ENCODE assay signal across 19 cellular contexts in genomic region chr12:30820406-30820946, GRCh38.
DNase-seq lines count a peak whose midpoint lies in the region; ATAC-seq, FAIRE-seq and TF ChIP-seq lines count a peak whose summit lies in the region.
"Had no signal": no experiment of that assay in that cellular context is flagged by ENCODE, and none has a peak within 500 bp of the region (broad histone marks: within the 10 kb centered on the region; RNA-seq: fewer than 3 reads in every experiment).

No MANE protein-coding gene starts in this region.

- H3K36me3 ChIP-seq in GM23338 (ENCODE audit: insufficient read depth) (no peaks in the 10 kb centered on the region), bronchial epithelial cell (ENCODE audit: control insufficient read depth, insufficient read depth, low read length) (no peaks in the 10 kb centered on the region), pancreas (no peaks in the 10 kb centered on the region)
- H3K36me3 ChIP-seq: MG63, SJCRH30 had no signal

- H3K9me3 ChIP-seq in pancreas: no peaks in the 10 kb centered on the region
- H3K9me3 ChIP-seq: A549, MG63, SJCRH30 had no signal

- H3K9me3 Mint-ChIP-seq in GM23338: no peaks in the 10 kb centered on the region
- no peaks in the 10 kb centered on the region for H3K9me3 Mint-ChIP-seq in progenitor cell of endocrine pancreas (ENCODE audit: low read depth)

- 40 to 41% methylated on average over 2 of the region's 2 CpGs for WGBS in pancreas, 2 donors

- H3K4me2 ChIP-seq in GM23338: 0 out of 2 replicates have a peak overlapping the region, but pooled peaks have one; percentile 8
- H3K4me2 ChIP-seq: A549 had no signal

- TF ChIP-seq CTCF in GM23338 (conservative IDR thresholded peaks at IDR 0.05; ENCODE audit: low read depth in 2 of 2) (no peak), bronchial epithelial cell (IDR thresholded peaks at IDR 0.05; ENCODE audit: insufficient read depth, low read length, severe bottlenecking) (no peak), progenitor cell of endocrine pancreas (IDR thresholded peaks at IDR 0.05; ENCODE audit: unreplicated experiment) (no peak), pancreas (IDR thresholded peaks at IDR 0.05) (no peak)

- peaks cover 28% of the 10 kb centered on the region for H3K4me1 ChIP-seq in GM23338 (ENCODE audit: insufficient read depth)
- peaks cover 0 to 4% (median 0%) of the 10 kb centered on the region in 3 donors for H3K4me1 ChIP-seq in pancreas
- H3K4me1 ChIP-seq: SJCRH30 had no signal

- H3K4me1 Mint-ChIP-seq in GM23338 (peaks cover 32% of the 10 kb centered on the region), progenitor cell of endocrine pancreas (ENCODE audit: low read depth) (peaks cover 26% of the 10 kb centered on the region)

- H3K27me3 Mint-ChIP-seq in GM23338 (ENCODE audit: insufficient read depth, low read depth, poor library complexity) (peaks cover 38% of the 10 kb centered on the region), progenitor cell of endocrine pancreas (no peaks in the 10 kb centered on the region)

- H3K9me2 ChIP-seq in GM23338 (ENCODE audit: insufficient read depth): no peaks in the 10 kb centered on the region

- H3K79me2 ChIP-seq in GM23338 (replicated peaks; ENCODE audit: insufficient read depth): no peaks in the 10 kb centered on the region

- ATAC-seq in GM23338: no peak
- ATAC-seq in pancreas: no peak
- ATAC-seq: A549, Panc1 had no signal

- H3F3A ChIP-seq in GM23338 (replicated peaks; ENCODE audit: low read depth): peaks cover 4% of the 10 kb centered on the region; the same call in 1 of the 2 replicates

- DNase-seq in GM23338 (ENCODE audit: low spot score): no peak
- DNase-seq in bronchial epithelial cell (ENCODE audit: low read depth): peak; percentile 73
- peak; percentile 53 for DNase-seq in islet precursor cell
- DNase-seq in progenitor cell of endocrine pancreas (ENCODE audit: low spot score, unreplicated experiment): no peak
- DNase-seq in C1 segment of cervical spinal cord (lab: John Stamatoyannopoulos, UW): no peak
- no peak for DNase-seq in pancreas
- DNase-seq in DMS153 treated with DMSO at 0.1 percent for 48 hours (lab: John Stamatoyannopoulos, UW; ENCODE audit: unreplicated experiment): no peak
- DNase-seq: H7, Karpas-422, MG63, NCI-H1092, NCI-H1436 treated with DMSO at 0.1 percent for 48 hours, NCI-H2029, NCI-H446, SJCRH30 had no signal

- H3K4me3 Mint-ChIP-seq in GM23338: no peak overlapping the region
- peak overlapping the region; percentile 83 for H3K4me3 Mint-ChIP-seq in progenitor cell of endocrine pancreas (ENCODE audit: low read depth)

- 0 out of 2 replicates have a peak overlapping the region, but pooled peaks have one; percentile 9 for H2AFZ ChIP-seq in GM23338

- H3K4me3 ChIP-seq in GM23338: no peak overlapping the region
- no peak overlapping the region for H3K4me3 ChIP-seq in bronchial epithelial cell (ENCODE audit: low read depth, low read length)
- no peak overlapping the region for H3K4me3 ChIP-seq in pancreas
- H3K4me3 ChIP-seq: A549, MG63, SJCRH30 had no signal

- intact Hi-C loops in pancreas (cut with DNase I): no loop called here

- peaks cover 42% of the 10 kb centered on the region for H3K27me3 ChIP-seq in GM23338 (ENCODE audit: insufficient read depth)
- no peaks in the 10 kb centered on the region for H3K27me3 ChIP-seq in bronchial epithelial cell (ENCODE audit: control insufficient read depth, insufficient read depth, low read length)
- H3K27me3 ChIP-seq in pancreas: no peaks in the 10 kb centered on the region
- H3K27me3 ChIP-seq: SJCRH30 had no signal

- H3K36me3 Mint-ChIP-seq in GM23338 (ENCODE audit: low read depth) (no peaks in the 10 kb centered on the region), progenitor cell of endocrine pancreas (ENCODE audit: insufficient read depth) (no peaks in the 10 kb centered on the region)
- H3K36me3 Mint-ChIP-seq: IgD-negative memory B cell had no signal

- H3K27ac Mint-ChIP-seq in GM23338 (no peak overlapping the region), progenitor cell of endocrine pancreas (peak overlapping the region; percentile 22)
- H3K27ac Mint-ChIP-seq: IgD-negative memory B cell had no signal

- no peak for FAIRE-seq in bronchial epithelial cell (lab: Jason Lieb, UNC)
- no peak for FAIRE-seq in pancreas (lab: Jason Lieb, UNC)
- FAIRE-seq: A549, G401.6 had no signal

- no peaks in the 10 kb centered on the region for H4K20me1 ChIP-seq in GM23338 (replicated peaks; ENCODE audit: insufficient read depth)

- H3K27ac ChIP-seq in GM23338 (ENCODE audit: low read depth): no peak overlapping the region
- H3K27ac ChIP-seq in pancreas: no peak overlapping the region
- H3K27ac ChIP-seq: A549, SJCRH30 had no signal

TF ChIP-seq in GM23338, 12 proteins besides CTCF, POLR2A, EP300 and RAD21 (continues in another document):
- TF ChIP-seq REST (IDR thresholded peaks at IDR 0.05; ENCODE audit: unreplicated experiment): no peak
- TF ChIP-seq ZNF331 (CRISPR knock-in tag; IDR thresholded peaks at IDR 0.05; ENCODE audit: low read depth): no peak
- no peak for TF ChIP-seq ZNF114 (CRISPR knock-in tag; IDR thresholded peaks at IDR 0.05)
- TF ChIP-seq EZH2 (IDR thresholded peaks at IDR 0.05; ENCODE audit: low read depth, unreplicated experiment): no peak
- no peak for TF ChIP-seq POLR2AphosphoS5 (IDR thresholded peaks at IDR 0.05; ENCODE audit: low read depth)
- no peak for TF ChIP-seq CREB1 (CRISPR knock-in tag; IDR thresholded peaks at IDR 0.05; ENCODE audit: low read depth)
- no peak for TF ChIP-seq ETS1 (IDR thresholded peaks at IDR 0.05)
- no peak for TF ChIP-seq EZH2phosphoT487 (IDR thresholded peaks at IDR 0.05; ENCODE audit: unreplicated experiment)
- TF ChIP-seq JUNB (IDR thresholded peaks at IDR 0.05; ENCODE audit: unreplicated experiment): no peak

Comparison
In these comparisons a context has a peak if more than half of its experiments do, and no peak if none do; other contexts are left out.
1. DNase-seq: peak in bronchial epithelial cell (single experiment) and islet precursor cell (single experiment); none in GM23338 (single experiment), progenitor cell of endocrine pancreas (single experiment), C1 segment of cervical spinal cord (0 of 14), pancreas (0 of 6) and DMS153 treated with DMSO at 0.1 percent for 48 hours (single experiment).